ENCODE assay signal across 13 cellular contexts in genomic region chr1:58397187-58397820, GRCh38.
DNase-seq lines count a peak whose midpoint lies in the region; TF ChIP-seq lines count a peak whose summit lies in the region.
"Had no signal": no experiment of that assay in that cellular context is flagged by ENCODE, and none has a peak within 500 bp of the region (broad histone marks: within the 10 kb centered on the region; RNA-seq: fewer than 3 reads in every experiment).

No MANE protein-coding gene starts in this region.

- WGBS in mesodermal cell (ENCODE audit: insufficient coverage in 2 of 2), 2 experiments, result 82 to 86% methylated on average over 7 to 8 of the region's 9 CpGs

- H3K4me3 ChIP-seq in MG63, result no peak overlapping the region
- no peak overlapping the region for H3K4me3 ChIP-seq in mesodermal cell (ENCODE audit: extremely low read depth, insufficient read depth, low read length, poor library complexity, severe bottlenecking)
- no peak overlapping the region for H3K4me3 ChIP-seq in PC-9

- peaks cover 42% of the 10 kb centered on the region for H3K4me1 ChIP-seq in mesodermal cell (ENCODE audit: control insufficient read depth, insufficient read depth, low read length, poor library complexity, severe bottlenecking)
- H3K4me1 ChIP-seq in PC-9 (replicated peaks; ENCODE audit: insufficient read depth), result no peaks in the 10 kb centered on the region

- H4K20me1 ChIP-seq in PC-9 (ENCODE audit: insufficient read depth), result no peaks in the 10 kb centered on the region

- no peaks in the 10 kb centered on the region for H3K9me2 ChIP-seq in PC-9 (ENCODE audit: insufficient read depth)

- POLR2A ChIA-PET in PC-9 (lab: Charles Lee; ENCODE audit: unreplicated experiment), result no interaction called here

- intact Hi-C loops in PC-9 (cut with micrococcal nuclease; ENCODE audit: unreplicated experiment), result no loop called here

- DNase-seq in EH (ENCODE audit: low read depth) (peak; percentile 94), MG63 (peak; percentile 75), dedifferentiated amniotic fluid mesenchymal stem cell (ENCODE audit: extremely low spot score) (peak; percentile 16), PC-9 (no peak), NCI-H524 treated with DMSO at 0.1 percent for 48 hours (lab: John Stamatoyannopoulos, UW) (no peak), superior temporal gyrus (ENCODE audit: extremely low spot score) (no peak)
- DNase-seq in stimulated activated naive CD4-positive, alpha-beta T cell (lab: John Stamatoyannopoulos, UW), result no peak
- DNase-seq: activated CD4-positive, alpha-beta T cell treated with anti-CD3 and anti-CD28 coated beads, Interleukin-2, amount 50 U/mL, for 1 hour; caudate nucleus; NCI-H187 treated with DMSO at 0.1 percent for 48 hours; retina; T-helper 17 cell had no signal

- no peak overlapping the region for H2AFZ ChIP-seq in PC-9

- BruUV-seq in PC-9 (replicated peaks; lab: Mats Ljungman, UMichigan), result no TSS peak

- H3K36me3 ChIP-seq in MG63 (no peaks in the 10 kb centered on the region), mesodermal cell (ENCODE audit: control insufficient read depth, insufficient read depth, low read length) (no peaks in the 10 kb centered on the region), PC-9 (ENCODE audit: low read depth) (no peaks in the 10 kb centered on the region)

- H3K27me3 ChIP-seq in MG63, result no peaks in the 10 kb centered on the region
- H3K27me3 ChIP-seq in PC-9 (ENCODE audit: insufficient read depth, low read depth), result no peaks in the 10 kb centered on the region

- no peaks in the 10 kb centered on the region for H3K79me2 ChIP-seq in PC-9 (ENCODE audit: low read depth)

- H3K9me3 ChIP-seq in MG63, result no peaks in the 10 kb centered on the region
- H3K9me3 ChIP-seq in mesodermal cell (ENCODE audit: control insufficient read depth, low read length), result no peaks in the 10 kb centered on the region
- 0 out of 2 replicates have a peak, but pooled peaks cover 5% of the 10 kb centered on the region for H3K9me3 ChIP-seq in PC-9 (ENCODE audit: insufficient read depth, low read depth)

- TF ChIP-seq CTCF in PC-9 (conservative IDR thresholded peaks at IDR 0.05), result no peak

- H3K27ac ChIP-seq in mesodermal cell (ENCODE audit: low read depth, low read length, severe bottlenecking) (peak overlapping the region; percentile 81), PC-9 (no peak overlapping the region)

- CTCF ChIA-PET in PC-9 (lab: Charles Lee), result no interaction called here

- H3F3A ChIP-seq in PC-9 (ENCODE audit: insufficient read depth, low read depth), result no peaks in the 10 kb centered on the region

- H3K4me2 ChIP-seq in PC-9, result no peak overlapping the region

Comparison
In these comparisons a context has a peak if more than half of its experiments do, and no peak if none do; other contexts are left out.
1. DNase-seq: peak in EH (single experiment), MG63 (single experiment) and dedifferentiated amniotic fluid mesenchymal stem cell (single experiment); none in PC-9 (0 of 2), NCI-H524 treated with DMSO at 0.1 percent for 48 hours (single experiment), stimulated activated naive CD4-positive, alpha-beta T cell (0 of 6) and superior temporal gyrus (single experiment).